ENCODE assay signal across 19 cellular contexts in the genomic region with DNA sequence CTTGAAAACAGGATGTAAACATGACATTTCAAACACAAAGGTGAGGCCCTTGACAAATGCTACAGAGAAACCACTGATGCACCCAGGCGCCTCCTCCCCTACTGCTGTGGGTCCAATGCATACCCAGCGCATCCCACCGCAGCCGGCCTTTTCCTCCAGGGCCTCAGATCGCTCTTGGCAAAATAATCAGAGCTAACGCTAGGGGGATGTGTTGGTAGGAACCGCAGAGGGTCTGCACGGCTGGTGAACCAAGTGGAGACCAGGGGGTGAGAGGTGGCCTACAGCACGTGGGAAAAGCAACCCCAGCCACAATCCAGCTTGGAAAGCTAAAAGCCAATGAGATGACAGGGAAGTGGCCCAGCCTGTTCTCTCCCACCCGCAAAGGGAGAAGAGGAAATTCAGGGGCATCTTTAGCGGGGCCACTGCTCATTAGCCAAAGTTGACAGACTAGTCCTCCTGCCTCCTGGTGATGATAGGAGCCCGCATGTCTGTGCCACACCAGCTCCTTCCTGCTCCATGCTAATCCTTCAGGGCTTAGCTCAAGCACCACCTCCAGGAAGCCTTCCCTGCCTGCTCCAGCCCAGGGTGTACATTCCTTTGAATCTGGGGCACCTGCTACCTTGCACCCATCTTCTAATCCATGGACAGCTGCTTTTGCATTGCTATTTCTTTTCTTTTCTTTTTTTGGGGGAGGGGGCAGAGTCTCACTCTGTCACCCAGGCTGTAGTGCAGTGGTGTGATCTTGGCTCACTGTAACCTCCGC. TPM values are rescaled to one million over a fixed set of nuclear protein-coding genes. Genes with fewer than 3 reads are reported as not detected.
DNase-seq lines count a peak whose midpoint lies in the region; FAIRE-seq and TF ChIP-seq lines count a peak whose summit lies in the region.
"Had no signal": no experiment of that assay in that cellular context is flagged by ENCODE, and none has a peak within 500 bp of the region (broad histone marks: within the 10 kb centered on the region; RNA-seq: fewer than 3 reads in every experiment).

No MANE protein-coding gene starts in this region.

- DNase-seq in NCI-H1105 treated with DMSO at 0.1 percent for 48 hours (lab: John Stamatoyannopoulos, UW), result peak; percentile 27
- no peak for DNase-seq in NCI-H1105 (lab: John Stamatoyannopoulos, UW)
- peak; percentile 85 for DNase-seq in NCI-H2029 (lab: John Stamatoyannopoulos, UW)
- DNase-seq in brain microvascular endothelial cell, result no peak
- DNase-seq in progenitor cell of endocrine pancreas (ENCODE audit: low spot score, unreplicated experiment), result no peak
- no peak for DNase-seq in SKM-1 (lab: John Stamatoyannopoulos, UW; ENCODE audit: unreplicated experiment)
- DNase-seq in H54 (ENCODE audit: insufficient read length, low spot score), result no peak
- no peak for DNase-seq in NCI-H146 (lab: John Stamatoyannopoulos, UW)
- DNase-seq: NCI-H2081 treated with DMSO at 0.1 percent for 48 hours, SW 1271, tibial artery had no signal

- no peaks in the 10 kb centered on the region for H3K36me3 ChIP-seq in brain microvascular endothelial cell (replicated peaks)
- H3K36me3 ChIP-seq: BLaER1, tibial artery had no signal

- H3K36me3 Mint-ChIP-seq in progenitor cell of endocrine pancreas (ENCODE audit: insufficient read depth), result no peaks in the 10 kb centered on the region
- H3K36me3 Mint-ChIP-seq: activated naive CD4-positive, alpha-beta T cell treated with anti-CD3 and anti-CD28 coated beads, Interleukin-2, amount 10 ng/mL, durations not matched to agents 7 days and 5 days; brain; stimulated activated memory B cell treated with anti-CD40 and anti-IgM and Interleukin-4, amounts not matched to agents 10 μg/mL and 1 μg/mL and 100 μg/mL, for 72 hours had no signal

- no peak overlapping the region for H3K27ac ChIP-seq in brain microvascular endothelial cell
- H3K27ac ChIP-seq: 22Rv1, BLaER1, epithelial cell of prostate, tibial artery had no signal

- in situ Hi-C loops in brain microvascular endothelial cell (cut with HindIII; ENCODE audit: low pct_ligation_motif_present, low sequenced_read_pairs), result no loop called here

- H3K4me3 Mint-ChIP-seq in progenitor cell of endocrine pancreas (ENCODE audit: low read depth), result no peak overlapping the region
- H3K4me3 Mint-ChIP-seq: activated naive CD4-positive, alpha-beta T cell treated with anti-CD3 and anti-CD28 coated beads, Interleukin-2, amount 10 ng/mL, durations not matched to agents 7 days and 5 days; stimulated activated memory B cell treated with anti-CD40 and anti-IgM and Interleukin-4, amounts not matched to agents 10 μg/mL and 1 μg/mL and 100 μg/mL, for 72 hours had no signal

- peaks cover 15% of the 10 kb centered on the region for H3K27me3 ChIP-seq in brain microvascular endothelial cell (replicated peaks)

- H3K27ac Mint-ChIP-seq in progenitor cell of endocrine pancreas, result no peak overlapping the region
- H3K27ac Mint-ChIP-seq: activated naive CD4-positive, alpha-beta T cell treated with anti-CD3 and anti-CD28 coated beads, Interleukin-2, amount 10 ng/mL, durations not matched to agents 7 days and 5 days; stimulated activated memory B cell treated with anti-CD40 and anti-IgM and Interleukin-4, amounts not matched to agents 10 μg/mL and 1 μg/mL and 100 μg/mL, for 72 hours had no signal

- TF ChIP-seq CTCF in brain microvascular endothelial cell (IDR thresholded peaks at IDR 0.05; ENCODE audit: low read depth, low read length, missing control alignments), result peak; percentile 34
- peak; percentile 43 for TF ChIP-seq CTCF in progenitor cell of endocrine pancreas (IDR thresholded peaks at IDR 0.05; ENCODE audit: unreplicated experiment)

- no peak for TF ChIP-seq POLR2A in H54 (IDR thresholded peaks at IDR 0.05; ENCODE audit: low read depth, low read length)

- no peak overlapping the region for H3K4me3 ChIP-seq in brain microvascular endothelial cell (ENCODE audit: low read depth, low read length)
- H3K4me3 ChIP-seq: BLaER1, tibial artery had no signal

- peaks cover 41% of the 10 kb centered on the region for H3K27me3 Mint-ChIP-seq in progenitor cell of endocrine pancreas

- H3K4me1 Mint-ChIP-seq in progenitor cell of endocrine pancreas (ENCODE audit: low read depth), result peaks cover 3% of the 10 kb centered on the region
- H3K4me1 Mint-ChIP-seq: activated naive CD4-positive, alpha-beta T cell treated with anti-CD3 and anti-CD28 coated beads, Interleukin-2, amount 10 ng/mL, durations not matched to agents 7 days and 5 days had no signal

- FAIRE-seq in H54 (lab: Jason Lieb, UNC), result no peak
- FAIRE-seq: frontal cortex had no signal

- H3K9me3 Mint-ChIP-seq in progenitor cell of endocrine pancreas (ENCODE audit: low read depth), result no peaks in the 10 kb centered on the region
- H3K9me3 Mint-ChIP-seq: activated naive CD4-positive, alpha-beta T cell treated with anti-CD3 and anti-CD28 coated beads, Interleukin-2, amount 10 ng/mL, durations not matched to agents 7 days and 5 days; stimulated activated memory B cell treated with anti-CD40 and anti-IgM and Interleukin-4, amounts not matched to agents 10 μg/mL and 1 μg/mL and 100 μg/mL, for 72 hours had no signal

RNA-seq across cellular contexts. Expression of a gene that starts 5.8 kb away (rescaled TPM):
- not detected in 2 replicates for total RNA-seq in progenitor cell of endocrine pancreas

RNA-seq across cellular contexts. Expression of a gene that starts 32.8 kb away (rescaled TPM):
- total RNA-seq in progenitor cell of endocrine pancreas, result not detected in 2 replicates
- total RNA-seq: RPMI7951 had no signal

Comparison
In these comparisons a context has a peak if more than half of its experiments do, and no peak if none do; other contexts are left out.
1. DNase-seq: peak in NCI-H1105 treated with DMSO at 0.1 percent for 48 hours (single experiment) and NCI-H2029 (single experiment); none in NCI-H1105 (single experiment), brain microvascular endothelial cell (single experiment), progenitor cell of endocrine pancreas (single experiment), SKM-1 (single experiment), H54 (single experiment) and NCI-H146 (single experiment).